ENCODE assay signal across 9 cellular contexts in genomic region chr2:58907644-58908043, GRCh38.
"Had no signal": no experiment of that assay in that cellular context is flagged by ENCODE, and none has a peak within 500 bp of the region (broad histone marks: within the 10 kb centered on the region; RNA-seq: fewer than 3 reads in every experiment).

No MANE protein-coding gene starts in this region.

- H3K4me2 ChIP-seq: GM23338 had no signal

- H3K4me3 ChIP-seq: GM23248, GM23338, HAP-1 had no signal

- H3K36me3 ChIP-seq: HAP-1 had no signal

- ATAC-seq: GM23338, HCT116 had no signal

- H3K9me3 ChIP-seq: HAP-1 had no signal

- H3K9me3 Mint-ChIP-seq: GM23338, H9, HFFc6 had no signal

- H3K4me3 Mint-ChIP-seq: GM23338, H9, HFFc6 had no signal

- H2AFZ ChIP-seq: GM23248, GM23338 had no signal

- DNase-seq: GM23248, GOT3, H7, H9, HCEC 1CT, HFFc6 had no signal

- H3K27ac Mint-ChIP-seq: GM23338, H9, HFFc6 had no signal

- H3K9ac ChIP-seq: GM23248 had no signal

- H3K27ac ChIP-seq: GM23248 had no signal
